In the genomic region with DNA sequence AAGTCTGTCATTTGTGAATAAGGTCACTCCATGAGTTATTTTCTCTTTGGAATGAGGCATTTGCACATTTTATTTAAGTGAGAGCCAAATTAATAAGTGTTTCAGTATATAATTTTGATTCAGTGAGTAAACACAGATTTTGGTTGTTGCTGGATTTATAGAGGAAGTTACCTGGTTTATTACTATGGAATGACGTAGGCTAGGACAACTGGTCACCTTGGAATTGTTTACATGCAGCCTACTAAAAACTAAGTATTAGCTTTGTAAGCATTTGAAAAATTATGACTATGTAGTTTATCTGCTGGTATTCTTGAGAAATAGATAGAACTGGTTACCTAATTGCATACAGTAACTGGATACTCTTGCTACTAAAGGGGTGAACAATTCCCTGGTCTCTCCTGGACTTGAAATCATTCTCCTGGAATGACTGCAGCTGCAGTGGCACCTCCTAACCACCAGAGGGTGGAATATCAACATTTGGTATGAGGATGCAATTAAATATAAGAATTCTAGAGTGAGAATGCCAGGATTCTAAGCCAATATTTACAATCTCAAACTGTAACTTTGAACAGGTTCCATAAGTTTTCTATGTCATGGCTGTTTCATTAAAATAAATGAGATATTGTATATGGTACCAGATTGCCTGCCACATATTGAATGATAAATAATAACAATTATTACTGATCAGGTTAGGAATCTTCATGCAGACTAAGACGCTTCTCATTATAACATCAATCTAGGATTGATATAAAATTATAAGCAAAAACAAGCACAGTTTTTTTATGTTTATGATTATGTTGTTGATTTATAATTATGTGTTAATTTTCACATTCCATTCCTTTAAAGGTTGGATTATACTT, we compare ENCODE assay signal across 9 cellular contexts. TPM values are rescaled to one million over a fixed set of nuclear protein-coding genes. Genes with fewer than 3 reads are reported as not detected.
A peak's percentile ranks its signal among the peaks of the same experiment; 100 is the strongest.
DNase-seq lines count a peak whose midpoint lies in the region; ATAC-seq and TF ChIP-seq lines count a peak whose summit lies in the region.
"Had no signal": no experiment of that assay in that cellular context is flagged by ENCODE, and none has a peak within 500 bp of the region (broad histone marks: within the 10 kb centered on the region; RNA-seq: fewer than 3 reads in every experiment).

No MANE protein-coding gene starts in this region.

- no peaks in the 10 kb centered on the region for H3K36me3 ChIP-seq in right atrium auricular region

- CTCF ChIA-PET in AG04449 (lab: Yijun Ruan, JAX) (interaction anchor here (0.7 to 1.7 kb wide), 4 partner anchors 8 to 747 kb away, joined by 3 to 4 read pairs (median 4); no protein-coding TSS in a partner anchor), GM10248 (lab: Yijun Ruan, JAX) (interaction anchor here (0.8 to 1.7 kb wide), 6 partner anchors 9 to 770 kb away, joined by 3 to 6 read pairs (median 4); no protein-coding TSS in a partner anchor)

- POLR2A ChIA-PET in AG04449 (lab: Yijun Ruan, JAX) (no interaction called here), GM10248 (lab: Yijun Ruan, JAX) (no interaction called here)

- H3K4me1 Mint-ChIP-seq in activated T-cell treated with anti-CD3 and anti-CD28 coated beads, Interleukin-2, amount 50 U/mL, for 4 hours (ENCODE audit: low read depth): no peaks in the 10 kb centered on the region

- ATAC-seq in activated T-cell treated with anti-CD3 and anti-CD28 coated beads, Interleukin-2, amount 50 U/mL, for 4 hours: no peak
- ATAC-seq in GM19467 (IDR thresholded peaks at IDR 0.05; ENCODE audit: unreplicated experiment): no peak

- DNase-seq in AG04449 (ENCODE audit: low read depth, low spot score) (no peak), GM10248 (ENCODE audit: extremely low spot score) (peak; percentile 11), NCI-H146 treated with DMSO at 0.1 percent for 48 hours (lab: John Stamatoyannopoulos, UW; ENCODE audit: unreplicated experiment) (peak; percentile 27), right atrium auricular region (ENCODE audit: low spot score) (no peak), GM19240 (ENCODE audit: insufficient read length, low spot score) (no peak)
- peak; percentile 17 for DNase-seq in activated T-cell treated with anti-CD3 and anti-CD28 coated beads, Interleukin-2, amount 50 U/mL, for 4 hours
- DNase-seq in stimulated activated CD4-positive, alpha-beta T cell treated with anti-CD3 and anti-CD28 coated beads, Interleukin-1b, Interleukin-23, amount 100 ng/mL, for 4 hours (ENCODE audit: low read depth in 2 of 2): peak; percentile 2 to 10

- no peaks in the 10 kb centered on the region for H3K27me3 ChIP-seq in right atrium auricular region

- no peaks in the 10 kb centered on the region for H3K4me1 ChIP-seq in right atrium auricular region

- no peaks in the 10 kb centered on the region for H3K36me3 Mint-ChIP-seq in activated T-cell treated with anti-CD3 and anti-CD28 coated beads, Interleukin-2, amount 50 U/mL, for 4 hours (ENCODE audit: insufficient read depth)

- TF ChIP-seq CTCF in AG04449 (IDR thresholded peaks at IDR 0.05; ENCODE audit: insufficient read depth, low read length, missing control alignments) (peak; percentile 54), GM10248 (IDR thresholded peaks at IDR 0.05; ENCODE audit: control extremely low read depth, extremely low read depth, low read depth, missing control alignments) (peak; percentile 56), right atrium auricular region (IDR thresholded peaks at IDR 0.05) (peak; percentile 84 to 90)

- peaks cover 2% of the 10 kb centered on the region for H3K27me3 Mint-ChIP-seq in activated T-cell treated with anti-CD3 and anti-CD28 coated beads, Interleukin-2, amount 50 U/mL, for 4 hours (ENCODE audit: low read depth)

- H3K4me3 Mint-ChIP-seq in activated T-cell treated with anti-CD3 and anti-CD28 coated beads, Interleukin-2, amount 50 U/mL, for 4 hours: no peak overlapping the region

- H3K9me3 ChIP-seq in right atrium auricular region: no peaks in the 10 kb centered on the region

- no peak overlapping the region for H3K4me3 ChIP-seq in AG04449 (ENCODE audit: low read depth, low read length)
- no peak overlapping the region for H3K4me3 ChIP-seq in right atrium auricular region

- H3K27ac ChIP-seq in right atrium auricular region: no peak overlapping the region

- no peaks in the 10 kb centered on the region for H3K9me3 Mint-ChIP-seq in activated T-cell treated with anti-CD3 and anti-CD28 coated beads, Interleukin-2, amount 50 U/mL, for 4 hours

RNA-seq across cellular contexts. Expression of gene KRTAP27-1, which starts 3.5 kb away (rescaled TPM):
- not detected for total RNA-seq in activated T-cell treated with anti-CD3 and anti-CD28 coated beads, Interleukin-2, amount 50 U/mL, for 4 hours
- not detected for total RNA-seq in right atrium auricular region
- total RNA-seq: temporal lobe had no signal

RNA-seq across cellular contexts. Expression of gene KRTAP23-1, which starts 7.5 kb away (rescaled TPM):
- total RNA-seq in activated T-cell treated with anti-CD3 and anti-CD28 coated beads, Interleukin-2, amount 50 U/mL, for 4 hours: not detected
- total RNA-seq in right atrium auricular region: not detected
- total RNA-seq: temporal lobe had no signal

RNA-seq across cellular contexts. Expression of gene KRTAP26-1, which starts 20.8 kb away (rescaled TPM):
- total RNA-seq in activated T-cell treated with anti-CD3 and anti-CD28 coated beads, Interleukin-2, amount 50 U/mL, for 4 hours: not detected
- not detected for total RNA-seq in right atrium auricular region
- total RNA-seq: temporal lobe had no signal

RNA-seq across cellular contexts. Expression of gene KRTAP13-2, which starts 31.1 kb away (rescaled TPM):
- total RNA-seq in activated T-cell treated with anti-CD3 and anti-CD28 coated beads, Interleukin-2, amount 50 U/mL, for 4 hours: not detected
- not detected for total RNA-seq in right atrium auricular region
- total RNA-seq: temporal lobe had no signal

RNA-seq across cellular contexts. Expression of gene KRTAP25-1, which starts 51.6 kb away (rescaled TPM):
- not detected for total RNA-seq in activated T-cell treated with anti-CD3 and anti-CD28 coated beads, Interleukin-2, amount 50 U/mL, for 4 hours
- not detected for total RNA-seq in right atrium auricular region
- total RNA-seq: temporal lobe had no signal

Comparison
In these comparisons a context has a peak if more than half of its experiments do, and no peak if none do; other contexts are left out.
1. DNase-seq: peak in GM10248 (single experiment), NCI-H146 treated with DMSO at 0.1 percent for 48 hours (single experiment), activated T-cell treated with anti-CD3 and anti-CD28 coated beads, Interleukin-2, amount 50 U/mL, for 4 hours (single experiment) and stimulated activated CD4-positive, alpha-beta T cell treated with anti-CD3 and anti-CD28 coated beads, Interleukin-1b, Interleukin-23, amount 100 ng/mL, for 4 hours (2 of 2); none in AG04449 (single experiment), right atrium auricular region (single experiment) and GM19240 (single experiment).
2. Peak in every context shown above with its lines, with median percentiles within 50 percentile points of each other: CTCF ChIP-seq.